27 cellular contexts compared by ENCODE assay signal in the genomic region with DNA sequence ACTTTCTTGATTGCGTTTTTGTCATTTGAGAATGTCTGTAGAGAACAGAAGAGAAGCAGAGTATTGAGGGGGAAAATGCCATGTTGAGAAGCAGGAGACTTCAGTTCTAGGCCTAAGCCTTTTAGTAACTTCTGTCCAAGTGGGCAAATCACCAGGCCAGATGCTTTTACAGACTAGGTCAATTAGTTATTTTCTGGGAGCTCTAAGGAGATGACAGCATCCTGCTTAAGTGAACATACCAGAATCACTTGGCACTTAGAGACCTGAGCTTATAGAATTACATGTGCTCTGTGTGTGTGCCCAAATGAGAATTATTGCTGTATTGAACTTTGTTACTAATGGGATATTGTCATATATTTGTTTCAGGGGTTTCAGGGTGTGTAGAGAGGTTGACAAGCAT. TPM values are rescaled to one million over a fixed set of nuclear protein-coding genes. Genes with fewer than 3 reads are reported as not detected.
DNase-seq lines count a peak whose midpoint lies in the region; ATAC-seq and TF ChIP-seq lines count a peak whose summit lies in the region.
"Had no signal": no experiment of that assay in that cellular context is flagged by ENCODE, and none has a peak within 500 bp of the region (broad histone marks: within the 10 kb centered on the region; RNA-seq: fewer than 3 reads in every experiment).

No MANE protein-coding gene starts in this region.

- TF ChIP-seq CTCF in esophagus muscularis mucosa (IDR thresholded peaks at IDR 0.05) (no peak), nephron progenitor cell (IDR thresholded peaks at IDR 0.05) (no peak)

- H3K4me1 Mint-ChIP-seq in nephron progenitor cell, result no peaks in the 10 kb centered on the region
- H3K4me1 Mint-ChIP-seq: T-cell had no signal

- TF ChIP-seq POLR2A in esophagus muscularis mucosa (IDR thresholded peaks at IDR 0.05; ENCODE audit: low read depth), result no peak

- no peaks in the 10 kb centered on the region for H3K27me3 ChIP-seq in esophagus muscularis mucosa
- H3K27me3 ChIP-seq: BLaER1 treated with 17β-estradiol and CSF1 and Interleukin-3, amounts not matched to agents 10 nM and 100 nM; SJSA1 had no signal

- peaks cover 0 to 5% (median under 1%) of the 10 kb centered on the region in 4 donors for H3K36me3 ChIP-seq in esophagus muscularis mucosa

- WGBS in esophagus muscularis mucosa, result 100% methylated on average over 1 of the region's 1 CpG

- peak; percentile 28 for DNase-seq in NCI-H82 (lab: John Stamatoyannopoulos, UW)
- no peak for DNase-seq in NCI-H82 treated with DMSO at 0.1 percent for 48 hours (lab: John Stamatoyannopoulos, UW; ENCODE audit: unreplicated experiment)
- DNase-seq in esophagus muscularis mucosa (ENCODE audit: extremely low spot score), result peak; percentile 5
- DNase-seq in nephron progenitor cell, result no peak
- no peak for DNase-seq in HT-29 (ENCODE audit: low spot score)
- DNase-seq in SW480 (ENCODE audit: low spot score), result no peak
- DNase-seq: AML-193; CD4-positive, alpha-beta T cell; COR-L47; DND-41; H7; KBM-7; MV-4-11; NCI-H1105 treated with DMSO at 0.1 percent for 48 hours; NCI-H146; NCI-H1930; NCI-H2171; NCI-H226; NCI-H510A; NCI-H748 treated with DMSO at 0.1 percent for 48 hours; NK-92 treated with Interleukin-12 subunit alpha and Interleukin-12 subunit beta, amount 100 ng/mL, for 24 hours; PC-9; T-cell had no signal

- H3K27me3 Mint-ChIP-seq in nephron progenitor cell (ENCODE audit: low read depth, poor library complexity), result no peaks in the 10 kb centered on the region
- H3K27me3 Mint-ChIP-seq: CD4-positive, alpha-beta T cell; T-cell had no signal

- peaks cover 14% of the 10 kb centered on the region for H3K9me3 Mint-ChIP-seq in nephron progenitor cell

- no peak for ATAC-seq in HG02840 (IDR thresholded peaks at IDR 0.05; ENCODE audit: low FRiP score, unreplicated experiment)
- ATAC-seq: Right ventricle myocardium inferior, T-cell had no signal

- H3K4me3 ChIP-seq in esophagus muscularis mucosa, result no peak overlapping the region
- H3K4me3 ChIP-seq: PC-9, SJSA1 had no signal

- no peak for TF ChIP-seq EP300 in esophagus muscularis mucosa (IDR thresholded peaks at IDR 0.05)

- H3K36me3 Mint-ChIP-seq in nephron progenitor cell (ENCODE audit: low read depth), result no peaks in the 10 kb centered on the region

- intact Hi-C loops in esophagus muscularis mucosa (cut with DNase I), result no loop called here

- no peak overlapping the region for H3K4me3 Mint-ChIP-seq in nephron progenitor cell
- H3K4me3 Mint-ChIP-seq: CD4-positive, alpha-beta T cell; T-cell had no signal

- H3K27ac Mint-ChIP-seq in nephron progenitor cell, result peak overlapping the region; percentile 6
- H3K27ac Mint-ChIP-seq: CD4-positive, alpha-beta T cell; T-cell had no signal

- no peaks in the 10 kb centered on the region for H3K4me1 ChIP-seq in esophagus muscularis mucosa
- H3K4me1 ChIP-seq: BLaER1 treated with 17β-estradiol and CSF1 and Interleukin-3, amounts not matched to agents 10 nM and 100 nM; SJSA1 had no signal

- H3K9me3 ChIP-seq in esophagus muscularis mucosa, result peaks cover 0 to 9% (median 0%) of the 10 kb centered on the region in 4 donors

- no peak overlapping the region for H3K27ac ChIP-seq in esophagus muscularis mucosa (replicated peaks in 1 of 4)
- H3K27ac ChIP-seq: BLaER1 treated with 17β-estradiol and CSF1 and Interleukin-3, amounts not matched to agents 10 nM and 100 nM; PC-9; SJSA1 had no signal

RNA-seq across cellular contexts. Expression of gene AGK, which starts 24.0 kb away (rescaled TPM):
- 10 to 100 TPM; 17.9 to 23.4 (median 19.2) TPM for total RNA-seq in esophagus muscularis mucosa
- 22.1 and 26.4 TPM in 2 replicates for total RNA-seq in HT-29 (2014; rRNA removed; shearing (Covaris generic))

Comparison
In these comparisons a context has a peak if more than half of its experiments do, and no peak if none do; other contexts are left out.
1. DNase-seq: peak in NCI-H82 (single experiment) and esophagus muscularis mucosa (single experiment); none in NCI-H82 treated with DMSO at 0.1 percent for 48 hours (single experiment), nephron progenitor cell (single experiment), HT-29 (single experiment) and SW480 (single experiment).